18 cellular contexts compared by ENCODE assay signal in genomic region chr11:61057615-61058014, GRCh38. TPM values are rescaled to one million over a fixed set of nuclear protein-coding genes. Genes with fewer than 3 reads are reported as not detected.
DNase-seq lines count a peak whose midpoint lies in the region; TF ChIP-seq lines count a peak whose summit lies in the region.
"Had no signal": no experiment of that assay in that cellular context is flagged by ENCODE, and none has a peak within 500 bp of the region (broad histone marks: within the 10 kb centered on the region; RNA-seq: fewer than 3 reads in every experiment).

No MANE protein-coding gene starts in this region.

- no peaks in the 10 kb centered on the region for H3K9me3 Mint-ChIP-seq in activated CD4-positive, alpha-beta T cell treated with anti-CD3 and anti-CD28 coated beads, Interleukin-2, amount 10 ng/mL, durations not matched to agents 7 days and 5 days
- no peaks in the 10 kb centered on the region for H3K9me3 Mint-ChIP-seq in CD4-positive, alpha-beta memory T cell
- no peaks in the 10 kb centered on the region for H3K9me3 Mint-ChIP-seq in activated T-helper 2 cell treated with anti-CD3 and anti-CD28 coated beads, Interferon-gamma antibody, Interleukin-2, Interleukin-4, amounts not matched to agents 10 μg/mL and 5 μg/mL and 100 μg/mL, durations not matched to agents 14 hours and 24 hours and 36 hours
- H3K9me3 Mint-ChIP-seq: H9 had no signal

- intact Hi-C loops in CD4-positive, alpha-beta memory T cell (cut with micrococcal nuclease), result no loop called here
- intact Hi-C loops in activated T-helper 2 cell treated with anti-CD3 and anti-CD28 coated beads, Interferon-gamma antibody, Interleukin-2, Interleukin-4, amounts not matched to agents 10 μg/mL and 5 μg/mL and 100 μg/mL, durations not matched to agents 14 hours and 24 hours and 36 hours (cut with micrococcal nuclease), result no loop called here
- intact Hi-C loops in stomach (cut with DNase I; ENCODE audit: low total_unique reads), result no loop called here

- H3K4me1 ChIP-seq in CD4-positive, alpha-beta memory T cell (ENCODE audit: insufficient read depth, low read length), result peaks cover 81% of the 10 kb centered on the region
- H3K4me1 ChIP-seq in stomach, result peaks cover 0 to 10% (median 0%) of the 10 kb centered on the region in 4 donors

- TF ChIP-seq CTCF in GM10266 (IDR thresholded peaks at IDR 0.05; ENCODE audit: control insufficient read depth, insufficient read depth, low read depth, missing control alignments), result no peak
- TF ChIP-seq CTCF in stomach (IDR thresholded peaks at IDR 0.05), result no peak

- WGBS in stomach, 5 donors, result 87 to 94% (median 91%) methylated on average over 12 of the region's 12 CpGs

- H3K27me3 Mint-ChIP-seq in activated CD4-positive, alpha-beta T cell treated with anti-CD3 and anti-CD28 coated beads, Interleukin-2, amount 10 ng/mL, durations not matched to agents 7 days and 5 days, result no peaks in the 10 kb centered on the region
- H3K27me3 Mint-ChIP-seq in CD4-positive, alpha-beta memory T cell, result no peaks in the 10 kb centered on the region
- no peaks in the 10 kb centered on the region for H3K27me3 Mint-ChIP-seq in activated T-helper 2 cell treated with anti-CD3 and anti-CD28 coated beads, Interferon-gamma antibody, Interleukin-2, Interleukin-4, amounts not matched to agents 10 μg/mL and 5 μg/mL and 100 μg/mL, durations not matched to agents 14 hours and 24 hours and 36 hours (ENCODE audit: low read depth)

- TF ChIP-seq EP300 in stomach (IDR thresholded peaks at IDR 0.05), result no peak

- no peak for DNase-seq in activated CD4-positive, alpha-beta T cell treated with anti-CD3 and anti-CD28 coated beads, Interleukin-2, amount 10 ng/mL, durations not matched to agents 7 days and 5 days
- no peak for DNase-seq in activated CD4-positive, alpha-beta T cell treated with anti-CD3 and anti-CD28 coated beads, Interleukin-2, amount 50 U/mL, for 4 hours
- no peak for DNase-seq in CD4-positive, alpha-beta memory T cell
- DNase-seq in activated T-helper 2 cell treated with anti-CD3 and anti-CD28 coated beads, Interferon-gamma antibody, Interleukin-2, Interleukin-4, amounts not matched to agents 10 μg/mL and 5 μg/mL and 100 μg/mL, durations not matched to agents 14 hours and 24 hours and 36 hours (ENCODE audit: low spot score), result no peak
- DNase-seq in islet precursor cell (peak; percentile 29), GM10266 (ENCODE audit: extremely low spot score) (no peak), NCI-H1694 (lab: John Stamatoyannopoulos, UW) (no peak), stomach (no peak)
- DNase-seq: C1 segment of cervical spinal cord, COR-L47, H9, Karpas-422, MM.1S, NCI-H1105 treated with DMSO at 0.1 percent for 48 hours, NCI-H187 treated with DMSO at 0.1 percent for 48 hours, NCI-H446, PC-3 had no signal

- H3K4me1 Mint-ChIP-seq in activated CD4-positive, alpha-beta T cell treated with anti-CD3 and anti-CD28 coated beads, Interleukin-2, amount 10 ng/mL, durations not matched to agents 7 days and 5 days, result peaks cover 84% of the 10 kb centered on the region
- H3K4me1 Mint-ChIP-seq in CD4-positive, alpha-beta memory T cell, result peaks cover 58 to 90% (median 63%) of the 10 kb centered on the region in 4 donors
- H3K4me1 Mint-ChIP-seq in activated T-helper 2 cell treated with anti-CD3 and anti-CD28 coated beads, Interferon-gamma antibody, Interleukin-2, Interleukin-4, amounts not matched to agents 10 μg/mL and 5 μg/mL and 100 μg/mL, durations not matched to agents 14 hours and 24 hours and 36 hours (ENCODE audit: low read depth), result peaks cover 83% of the 10 kb centered on the region

- no peak overlapping the region for H3K4me3 ChIP-seq in CD4-positive, alpha-beta memory T cell (ENCODE audit: low read length in 2 of 2)
- no peak overlapping the region for H3K4me3 ChIP-seq in stomach
- H3K4me3 ChIP-seq: GM12878 had no signal

- no peak overlapping the region for H3K4me3 Mint-ChIP-seq in activated CD4-positive, alpha-beta T cell treated with anti-CD3 and anti-CD28 coated beads, Interleukin-2, amount 10 ng/mL, durations not matched to agents 7 days and 5 days
- H3K4me3 Mint-ChIP-seq in CD4-positive, alpha-beta memory T cell, result peak overlapping the region in 2 of 8 donors; percentile 16 to 21
- no peak overlapping the region for H3K4me3 Mint-ChIP-seq in activated T-helper 2 cell treated with anti-CD3 and anti-CD28 coated beads, Interferon-gamma antibody, Interleukin-2, Interleukin-4, amounts not matched to agents 10 μg/mL and 5 μg/mL and 100 μg/mL, durations not matched to agents 14 hours and 24 hours and 36 hours (ENCODE audit: low read depth)
- H3K4me3 Mint-ChIP-seq: H9 had no signal

- H3K36me3 Mint-ChIP-seq in activated CD4-positive, alpha-beta T cell treated with anti-CD3 and anti-CD28 coated beads, Interleukin-2, amount 10 ng/mL, durations not matched to agents 7 days and 5 days (ENCODE audit: low read depth), result peaks cover 23% of the 10 kb centered on the region
- peaks cover 0 to 5% of the 10 kb centered on the region in 2 donors for H3K36me3 Mint-ChIP-seq in CD4-positive, alpha-beta memory T cell
- H3K36me3 Mint-ChIP-seq in activated T-helper 2 cell treated with anti-CD3 and anti-CD28 coated beads, Interferon-gamma antibody, Interleukin-2, Interleukin-4, amounts not matched to agents 10 μg/mL and 5 μg/mL and 100 μg/mL, durations not matched to agents 14 hours and 24 hours and 36 hours (ENCODE audit: low read depth), result peaks cover 83% of the 10 kb centered on the region

- peak overlapping the region; percentile 72 for H3K27ac Mint-ChIP-seq in activated CD4-positive, alpha-beta T cell treated with anti-CD3 and anti-CD28 coated beads, Interleukin-2, amount 10 ng/mL, durations not matched to agents 7 days and 5 days
- H3K27ac Mint-ChIP-seq in CD4-positive, alpha-beta memory T cell, result peak overlapping the region in 4 of 7 donors; percentile 8 to 78 (median 60)
- H3K27ac Mint-ChIP-seq in activated T-helper 2 cell treated with anti-CD3 and anti-CD28 coated beads, Interferon-gamma antibody, Interleukin-2, Interleukin-4, amounts not matched to agents 10 μg/mL and 5 μg/mL and 100 μg/mL, durations not matched to agents 14 hours and 24 hours and 36 hours, result peak overlapping the region; percentile 80
- H3K27ac Mint-ChIP-seq: H9 had no signal

- POLR2A ChIA-PET in activated CD4-positive, alpha-beta T cell treated with anti-CD3 and anti-CD28 coated beads, Interleukin-2, amount 10 ng/mL, durations not matched to agents 7 days and 5 days (lab: Charles Lee), result no interaction called here
- POLR2A ChIA-PET in CD4-positive, alpha-beta memory T cell (lab: Charles Lee; ENCODE audit: partially characterized antibody), result interaction anchor here (2.0 to 24.4 kb wide), 3 partner anchors 14 to 71 kb away, joined by 5 to 1022 read pairs (median 131); no protein-coding TSS in a partner anchor

- no peaks in the 10 kb centered on the region for H3K36me3 ChIP-seq in CD4-positive, alpha-beta memory T cell (ENCODE audit: insufficient read depth, low read length)
- H3K36me3 ChIP-seq in stomach, result no peaks in the 10 kb centered on the region

- H3K9me3 ChIP-seq in CD4-positive, alpha-beta memory T cell (ENCODE audit: control insufficient read depth in 1 of 2, low read length in 2 of 2), result no peaks in the 10 kb centered on the region
- no peaks in the 10 kb centered on the region for H3K9me3 ChIP-seq in stomach

- no peak overlapping the region for H3K27ac ChIP-seq in CD4-positive, alpha-beta memory T cell (ENCODE audit: low read depth, low read length)
- no peak overlapping the region for H3K27ac ChIP-seq in stomach

- TF ChIP-seq POLR2A in stomach (IDR thresholded peaks at IDR 0.05), result no peak

- H3K27me3 ChIP-seq in CD4-positive, alpha-beta memory T cell (ENCODE audit: insufficient read depth, low read length), result no peaks in the 10 kb centered on the region
- no peaks in the 10 kb centered on the region for H3K27me3 ChIP-seq in stomach

- CTCF ChIA-PET in activated CD4-positive, alpha-beta T cell treated with anti-CD3 and anti-CD28 coated beads, Interleukin-2, amount 10 ng/mL, durations not matched to agents 7 days and 5 days (lab: Charles Lee), result interaction anchor here (0.6 to 8.5 kb wide), 5 partner anchors 9 to 1740 kb away, joined by 3 to 73 read pairs (median 3); no protein-coding TSS in a partner anchor
- CTCF ChIA-PET in CD4-positive, alpha-beta memory T cell (lab: Charles Lee; ENCODE audit: partially characterized antibody), result interaction anchor here (1.0 to 1.3 kb wide), 2 partner anchors 15 to 23 kb away, joined by 4 read pairs; no protein-coding TSS in a partner anchor

RNA-seq across cellular contexts. Expression of gene CD5, which starts 44.7 kb away (rescaled TPM):
- 100 to 1,000 TPM; 379 to 405 TPM for total RNA-seq in activated CD4-positive, alpha-beta T cell treated with anti-CD3 and anti-CD28 coated beads, Interleukin-2, amount 10 ng/mL, durations not matched to agents 7 days and 5 days
- 100 to 1,000 TPM; 283 to 289 TPM for total RNA-seq in CD4-positive, alpha-beta memory T cell
- polyA plus RNA-seq in CD4-positive, alpha-beta memory T cell, result 100 to 1,000 TPM; 170 to 323 TPM
- 395 and 399 TPM in 2 replicates for total RNA-seq in activated T-helper 2 cell treated with anti-CD3 and anti-CD28 coated beads, Interferon-gamma antibody, Interleukin-2, Interleukin-4, amounts not matched to agents 10 μg/mL and 5 μg/mL and 100 μg/mL, durations not matched to agents 14 hours and 24 hours and 36 hours
- 10 to 100 TPM in 1 of 5 donors, 1 to 10 TPM in 1, not detected in 3; 1.7 to 14.2 TPM for total RNA-seq in stomach
- polyA plus RNA-seq in stomach, result 1 to 10 TPM in 1 of 3 donors, under 1 TPM in 2; 0.53 to 1.1 (median 0.75) TPM
- total RNA-seq: H9 had no signal

Comparison
In these comparisons a context has a peak if more than half of its experiments do, and no peak if none do; other contexts are left out.
1. RNA of gene CD5, which starts 44.7 kb away (total RNA-seq): 379 to 405 TPM in activated CD4-positive, alpha-beta T cell treated with anti-CD3 and anti-CD28 coated beads, Interleukin-2, amount 10 ng/mL, durations not matched to agents 7 days and 5 days, 395 to 399 TPM in activated T-helper 2 cell treated with anti-CD3 and anti-CD28 coated beads, Interferon-gamma antibody, Interleukin-2, Interleukin-4, amounts not matched to agents 10 μg/mL and 5 μg/mL and 100 μg/mL, durations not matched to agents 14 hours and 24 hours and 36 hours and 283 to 289 TPM in CD4-positive, alpha-beta memory T cell; 1.7 to 14.2 TPM in stomach; every median in the first group is over 10 times any median in the second.
2. Peak in every context shown above with its lines, with median percentiles within 50 percentile points of each other: H3K27ac Mint-ChIP-seq.